ENCODE assay signal across 29 cellular contexts in genomic region chr10:54469587-54470323, GRCh38.
DNase-seq lines count a peak whose midpoint lies in the region; ATAC-seq, FAIRE-seq and TF ChIP-seq lines count a peak whose summit lies in the region.
"Had no signal": no experiment of that assay in that cellular context is flagged by ENCODE, and none has a peak within 500 bp of the region (broad histone marks: within the 10 kb centered on the region; RNA-seq: fewer than 3 reads in every experiment).

No MANE protein-coding gene starts in this region.

- H3K4me2 ChIP-seq in SK-N-SH, result no peak overlapping the region
- H3K4me2 ChIP-seq in Karpas-422 (ENCODE audit: low read depth, low read length, poor library complexity, severe bottlenecking), result no peak overlapping the region

- H3K79me2 ChIP-seq in SK-N-SH (ENCODE audit: insufficient read depth) (no peaks in the 10 kb centered on the region), Karpas-422 (ENCODE audit: low read length) (no peaks in the 10 kb centered on the region)

- H3K27me3 ChIP-seq in SK-N-SH (ENCODE audit: insufficient read depth) (no peaks in the 10 kb centered on the region), Karpas-422 (ENCODE audit: low read length) (no peaks in the 10 kb centered on the region)
- H3K27me3 ChIP-seq: ascending aorta, heart left ventricle, SJCRH30 had no signal

- no peaks in the 10 kb centered on the region; the same call in 1 of the 2 replicates for H3K9me3 ChIP-seq in SK-N-SH
- peaks cover 37% of the 10 kb centered on the region for H3K9me3 ChIP-seq in Karpas-422 (ENCODE audit: low read length)
- H3K9me3 ChIP-seq: ascending aorta, heart left ventricle, left ventricle myocardium inferior, mucosa of descending colon, SJCRH30 had no signal

- no peak for FAIRE-seq in urothelium cell line (lab: Jason Lieb, UNC)
- FAIRE-seq in GM19239 (lab: Jason Lieb, UNC), result no peak
- FAIRE-seq: GM12892 had no signal

- H3K27ac ChIP-seq in SK-N-SH (ENCODE audit: low read depth in 2 of 2, low read length in 1 of 2) (no peak overlapping the region), Karpas-422 (ENCODE audit: low read length) (no peak overlapping the region)
- H3K27ac ChIP-seq: 22Rv1, ascending aorta, dorsolateral prefrontal cortex, epithelial cell of prostate, heart left ventricle, HL-60, left ventricle myocardium inferior, SJCRH30, VCaP had no signal

- no peaks in the 10 kb centered on the region for H3F3A ChIP-seq in SK-N-SH (replicated peaks; ENCODE audit: insufficient read depth)

- H4K20me1 ChIP-seq in SK-N-SH (ENCODE audit: insufficient read depth), result no peaks in the 10 kb centered on the region
- H4K20me1 ChIP-seq in Karpas-422 (ENCODE audit: insufficient read depth, low read depth, low read length), result no peaks in the 10 kb centered on the region

- CTCF ChIA-PET in SK-N-SH (lab: Yijun Ruan, JAX), result no interaction called here

- H3K9me2 ChIP-seq in SK-N-SH (no peaks in the 10 kb centered on the region; the same call in 1 of the 2 replicates), Karpas-422 (replicated peaks; ENCODE audit: insufficient read depth, low read length) (no peaks in the 10 kb centered on the region)

- no peak overlapping the region for H2AFZ ChIP-seq in SK-N-SH (ENCODE audit: low read depth)
- H2AFZ ChIP-seq in Karpas-422 (ENCODE audit: low read length), result no peak overlapping the region

- TF ChIP-seq CTCF in SK-N-SH (IDR thresholded peaks at IDR 0.05), result no peak
- TF ChIP-seq CTCF in epithelial cell of proximal tubule (conservative IDR thresholded peaks at IDR 0.05; ENCODE audit: low read depth, low read length), result no peak

- no peak for TF ChIP-seq EP300 in SK-N-SH (IDR thresholded peaks at IDR 0.05; ENCODE audit: borderline replicate concordance in 1 of 2, low read depth in 1 of 2, low read length in 1 of 2)

- H3K4me1 ChIP-seq in SK-N-SH (ENCODE audit: control insufficient read depth in 1 of 2, insufficient read depth in 2 of 2, low read depth in 1 of 2, low read length in 1 of 2) (no peaks in the 10 kb centered on the region), Karpas-422 (ENCODE audit: low read length) (no peaks in the 10 kb centered on the region)
- H3K4me1 ChIP-seq: ascending aorta, heart left ventricle, left ventricle myocardium inferior, SJCRH30 had no signal

- H3K9ac ChIP-seq in SK-N-SH (no peak overlapping the region), Karpas-422 (ENCODE audit: low read length) (no peak overlapping the region)

- peak; percentile 41; the same call in 1 of the 3 replicates for ATAC-seq in SK-N-SH treated with all-trans-retinoic acid at 6 μM for 48 hours
- ATAC-seq in activated CD4-positive, CD25-positive, alpha-beta regulatory T cell treated with anti-CD3 and anti-CD28 coated beads, Interleukin-2, amount 50 U/mL, for 24 hours, result no peak
- ATAC-seq: activated CD8-positive, alpha-beta memory T cell treated with anti-CD3 and anti-CD28 coated beads, Interleukin-2, amount 10 ng/mL, durations not matched to agents 7 days and 5 days; heart left ventricle; mucosa of descending colon; stimulated activated memory B cell treated with anti-CD40 and anti-IgM and Interleukin-4, amounts not matched to agents 10 μg/mL and 1 μg/mL and 100 μg/mL, for 72 hours; T-helper 17 cell had no signal

- POLR2A ChIA-PET in SK-N-SH (lab: Yijun Ruan, JAX), result no interaction called here

- H3K4me3 ChIP-seq in SK-N-SH (ENCODE audit: low read depth in 2 of 2, low read length in 1 of 2), result peak overlapping the region in 1 of 2 experiments; percentile 6; a peak in 2 of 4 replicates
- 0 out of 2 replicates have a peak overlapping the region, but pooled peaks have one; percentile 22 for H3K4me3 ChIP-seq in Karpas-422 (ENCODE audit: low read length)
- peak overlapping the region; percentile 42 for H3K4me3 ChIP-seq in epithelial cell of proximal tubule (ENCODE audit: low read depth, low read length)
- H3K4me3 ChIP-seq: ascending aorta, dorsolateral prefrontal cortex, heart left ventricle, left ventricle myocardium inferior, mucosa of descending colon, SJCRH30 had no signal

- 45% methylated on average over 5 of the region's 8 CpGs for WGBS in SK-N-SH (ENCODE audit: low lambda C conversion rate)

- no peak for TF ChIP-seq RAD21 in SK-N-SH (IDR thresholded peaks at IDR 0.05; ENCODE audit: low read length)

- H3K36me3 ChIP-seq in SK-N-SH (replicated peaks in 1 of 2; ENCODE audit: control insufficient read depth in 1 of 2, insufficient read depth in 2 of 2, low read length in 1 of 2), result no peaks in the 10 kb centered on the region
- no peaks in the 10 kb centered on the region for H3K36me3 ChIP-seq in Karpas-422 (ENCODE audit: insufficient read depth, low read length)
- H3K36me3 ChIP-seq: ascending aorta, heart left ventricle, left ventricle myocardium inferior, SJCRH30 had no signal

- no peak for DNase-seq in SK-N-SH
- no peak for DNase-seq in Karpas-422
- no peak for DNase-seq in epithelial cell of proximal tubule (ENCODE audit: low read depth)
- DNase-seq in urothelium cell line (ENCODE audit: low spot score), result peak; percentile 6
- DNase-seq in NCI-H2029 (lab: John Stamatoyannopoulos, UW), result no peak
- no peak for DNase-seq in GM19239 (ENCODE audit: insufficient read length, low spot score)
- DNase-seq: activated CD4-positive, alpha-beta T cell treated with anti-CD3 and anti-CD28 coated beads, Interleukin-2, amount 10 ng/mL, durations not matched to agents 7 days and 5 days; activated CD8-positive, alpha-beta memory T cell treated with anti-CD3 and anti-CD28 coated beads, Interleukin-2, amount 10 ng/mL, durations not matched to agents 7 days and 5 days; activated naive CD4-positive, alpha-beta T cell treated with anti-CD3 and anti-CD28 coated beads, Interleukin-2, amount 10 ng/mL, durations not matched to agents 7 days and 5 days; caudate nucleus; dorsolateral prefrontal cortex; GOT3; heart left ventricle; left ventricle myocardium inferior; mucosa of descending colon; MV-4-11; NCI-H1694 treated with DMSO at 0.1 percent for 48 hours; NCI-H774; SJCRH30; T-helper 17 cell had no signal

TF ChIP-seq in SK-N-SH treated with all-trans-retinoic acid at 6 μM for 48 hours, 23 proteins besides CTCF, POLR2A, EP300 and RAD21:
- no peak for TF ChIP-seq TCF4 (CRISPR knock-in tag; IDR thresholded peaks at IDR 0.05; ENCODE audit: borderline replicate concordance)
- no peak for TF ChIP-seq ZFP30 (CRISPR knock-in tag; IDR thresholded peaks at IDR 0.05)
- no peak for TF ChIP-seq RARB (CRISPR knock-in tag; IDR thresholded peaks at IDR 0.05)

TF ChIP-seq in SK-N-SH, 30 proteins besides CTCF, POLR2A, EP300 and RAD21 (continues in another document):
- no peak for TF ChIP-seq FOXM1 (IDR thresholded peaks at IDR 0.05; ENCODE audit: low read depth)
- no peak for TF ChIP-seq MEF2A (IDR thresholded peaks at IDR 0.05; ENCODE audit: borderline replicate concordance, low read depth)
- no peak for TF ChIP-seq TAF1 (IDR thresholded peaks at IDR 0.05; ENCODE audit: borderline replicate concordance, low read depth, low read length)
- TF ChIP-seq REST (IDR thresholded peaks at IDR 0.05; ENCODE audit: low read depth, low read length), result no peak
- no peak for TF ChIP-seq USF2 (IDR thresholded peaks at IDR 0.05; ENCODE audit: borderline replicate concordance, low read depth, low read length)
- TF ChIP-seq EZH2phosphoT487 (IDR thresholded peaks at IDR 0.05; ENCODE audit: borderline replicate concordance, low read depth), result no peak
- no peak for TF ChIP-seq IRF3 (IDR thresholded peaks at IDR 0.05; ENCODE audit: low read depth, low read length)
